ENCODE assay signal across 18 cellular contexts in the genomic region with DNA sequence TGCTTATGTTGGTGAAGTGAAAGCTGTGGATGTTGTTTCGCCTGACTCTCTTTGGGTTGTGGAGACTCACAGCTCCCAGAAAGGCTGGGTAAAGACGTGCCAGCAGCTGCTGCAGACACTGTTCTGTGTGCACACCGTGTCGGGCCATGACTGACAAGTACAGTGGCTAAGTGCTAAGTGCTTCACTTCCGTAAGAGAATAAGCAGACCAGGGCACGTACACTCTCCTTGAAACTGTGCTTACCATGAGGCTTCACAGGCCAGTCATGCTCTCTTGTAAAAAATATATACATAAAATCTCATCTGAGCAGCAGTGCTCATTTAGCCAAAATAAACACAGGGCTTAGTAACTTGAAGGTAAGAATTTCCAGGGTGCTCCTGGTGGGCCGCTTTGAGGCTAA.
DNase-seq lines count a peak whose midpoint lies in the region; ATAC-seq and TF ChIP-seq lines count a peak whose summit lies in the region.
"Had no signal": no experiment of that assay in that cellular context is flagged by ENCODE, and none has a peak within 500 bp of the region (broad histone marks: within the 10 kb centered on the region; RNA-seq: fewer than 3 reads in every experiment).

No MANE protein-coding gene starts in this region.

- no peak overlapping the region for H3K9ac ChIP-seq in SK-N-SH

- H2AFZ ChIP-seq in SK-N-SH (ENCODE audit: low read depth), result no peak overlapping the region

- TF ChIP-seq EP300 in SK-N-SH (IDR thresholded peaks at IDR 0.05; ENCODE audit: borderline replicate concordance in 1 of 2, low read depth in 1 of 2, low read length in 1 of 2), result no peak

- 96% methylated on average over 6 of the region's 7 CpGs for WGBS in SK-N-SH (ENCODE audit: low lambda C conversion rate)
- WGBS in mesodermal cell (ENCODE audit: insufficient coverage in 2 of 2), 2 experiments, result 92 to 98% methylated on average over 6 to 7 of the region's 7 CpGs

- POLR2A ChIA-PET in SK-N-SH (lab: Yijun Ruan, JAX), result no interaction called here

- H3F3A ChIP-seq in SK-N-SH (replicated peaks; ENCODE audit: insufficient read depth), result peaks cover 10% of the 10 kb centered on the region

- peaks cover 13 to 38% of the 10 kb centered on the region in 2 experiments for H3K36me3 ChIP-seq in SK-N-SH (replicated peaks in 1 of 2; ENCODE audit: control insufficient read depth in 1 of 2, insufficient read depth in 2 of 2, low read length in 1 of 2)
- H3K36me3 ChIP-seq in mesodermal cell (ENCODE audit: control insufficient read depth, insufficient read depth, low read length), result peaks cover 49% of the 10 kb centered on the region
- H3K36me3 ChIP-seq in uterus, result no peaks in the 10 kb centered on the region
- H3K36me3 ChIP-seq: ovary had no signal

- no peak for TF ChIP-seq CTCF in SK-N-SH (IDR thresholded peaks at IDR 0.05)
- TF ChIP-seq CTCF in uterus (IDR thresholded peaks at IDR 0.05), result no peak

- H3K79me2 ChIP-seq in SK-N-SH (ENCODE audit: insufficient read depth), result no peaks in the 10 kb centered on the region

- H3K4me1 ChIP-seq in SK-N-SH (ENCODE audit: control insufficient read depth in 1 of 2, insufficient read depth in 2 of 2, low read depth in 1 of 2, low read length in 1 of 2), result peaks cover 22 to 31% of the 10 kb centered on the region in 2 experiments; a peak in 3 of 4 replicates
- H3K4me1 ChIP-seq in mesodermal cell (ENCODE audit: control insufficient read depth, insufficient read depth, low read length, poor library complexity, severe bottlenecking), result peaks cover 46% of the 10 kb centered on the region
- H3K4me1 ChIP-seq in uterus, result peaks cover 0 to 10% of the 10 kb centered on the region in 2 donors

- intact Hi-C loops in uterus (cut with DNase I; ENCODE audit: low total_unique reads), result loop anchor here (10.0 kb wide), 1 partner anchor 116 kb away; no protein-coding TSS in a partner anchor

- no peak for ATAC-seq in SK-N-SH treated with all-trans-retinoic acid at 6 μM for 48 hours
- ATAC-seq: activated naive CD4-positive, alpha-beta T cell treated with anti-CD3 and anti-CD28 coated beads, Interleukin-2, amount 50 U/mL, for 72 hours; K562 had no signal

- CTCF ChIA-PET in SK-N-SH (lab: Yijun Ruan, JAX), result interaction anchor here (0.6 to 1.5 kb wide), 10 partner anchors 8 to 190 kb away, joined by 3 to 13 read pairs (median 4); a partner anchor contains a TSS

- H3K27ac ChIP-seq in SK-N-SH (ENCODE audit: low read depth in 2 of 2, low read length in 1 of 2) (peak overlapping the region in 1 of 2 experiments; percentile 68; a peak in 1 of 4 replicates), epithelial cell of prostate (peak overlapping the region; percentile 62), mesodermal cell (ENCODE audit: low read depth, low read length, severe bottlenecking) (peak overlapping the region; percentile 43), uterus (peak overlapping the region; percentile 66 to 89)
- H3K27ac ChIP-seq: HL-60, ovary, SK-N-MC had no signal

- H3K27me3 ChIP-seq in SK-N-SH (ENCODE audit: insufficient read depth) (no peaks in the 10 kb centered on the region), uterus (no peaks in the 10 kb centered on the region)
- H3K27me3 ChIP-seq: ovary had no signal

- no peaks in the 10 kb centered on the region for H4K20me1 ChIP-seq in SK-N-SH (ENCODE audit: insufficient read depth)

- no peak for TF ChIP-seq POLR2A in uterus (IDR thresholded peaks at IDR 0.05)

- no peak for TF ChIP-seq RAD21 in SK-N-SH (IDR thresholded peaks at IDR 0.05; ENCODE audit: low read length)

- 0 out of 2 replicates have a peak overlapping the region, but pooled peaks have one; percentile 37 for H3K4me2 ChIP-seq in SK-N-SH

- no peaks in the 10 kb centered on the region for H3K9me3 ChIP-seq in SK-N-SH
- H3K9me3 ChIP-seq in mesodermal cell (ENCODE audit: control insufficient read depth, low read length), result no peaks in the 10 kb centered on the region
- no peaks in the 10 kb centered on the region for H3K9me3 ChIP-seq in uterus
- H3K9me3 ChIP-seq: ovary had no signal

- DNase-seq in SK-N-SH (no peak), epithelial cell of prostate (ENCODE audit: low read depth, low spot score) (no peak), uterus (no peak), OCI-M2 (lab: John Stamatoyannopoulos, UW; ENCODE audit: unreplicated experiment) (no peak)
- DNase-seq in activated CD4-positive, alpha-beta T cell treated with anti-CD3 and anti-CD28 coated beads for 48 hours, result no peak
- DNase-seq in stimulated activated CD8-positive, alpha-beta memory T cell treated with anti-CD3 and anti-CD28 coated beads, Interleukin-4, amount 100 ng/mL, for 48 hours, result no peak
- DNase-seq: activated CD4-positive, alpha-beta T cell treated with anti-CD3 and anti-CD28 coated beads, Interleukin-2, amount 50 U/mL, for 4 hours; activated T-cell treated with anti-CD3 and anti-CD28 coated beads, Interleukin-2, amount 50 U/mL, for 1 hour; CD4-positive, alpha-beta memory T cell; glutamatergic neuron; ovary had no signal

- no peak overlapping the region for H3K4me3 ChIP-seq in SK-N-SH (ENCODE audit: low read depth in 2 of 2, low read length in 1 of 2)
- no peak overlapping the region for H3K4me3 ChIP-seq in mesodermal cell (ENCODE audit: extremely low read depth, insufficient read depth, low read length, poor library complexity, severe bottlenecking)
- no peak overlapping the region for H3K4me3 ChIP-seq in uterus
- H3K4me3 ChIP-seq: K562, ovary, SK-N-MC, smooth muscle cell had no signal

- H3K9me2 ChIP-seq in SK-N-SH, result no peaks in the 10 kb centered on the region

TF ChIP-seq in SK-N-SH, 30 proteins besides CTCF, POLR2A, EP300 and RAD21 (continues in another document):
- no peak for TF ChIP-seq RFX5 (IDR thresholded peaks at IDR 0.05; ENCODE audit: low read length)
- TF ChIP-seq, protein P1, sequence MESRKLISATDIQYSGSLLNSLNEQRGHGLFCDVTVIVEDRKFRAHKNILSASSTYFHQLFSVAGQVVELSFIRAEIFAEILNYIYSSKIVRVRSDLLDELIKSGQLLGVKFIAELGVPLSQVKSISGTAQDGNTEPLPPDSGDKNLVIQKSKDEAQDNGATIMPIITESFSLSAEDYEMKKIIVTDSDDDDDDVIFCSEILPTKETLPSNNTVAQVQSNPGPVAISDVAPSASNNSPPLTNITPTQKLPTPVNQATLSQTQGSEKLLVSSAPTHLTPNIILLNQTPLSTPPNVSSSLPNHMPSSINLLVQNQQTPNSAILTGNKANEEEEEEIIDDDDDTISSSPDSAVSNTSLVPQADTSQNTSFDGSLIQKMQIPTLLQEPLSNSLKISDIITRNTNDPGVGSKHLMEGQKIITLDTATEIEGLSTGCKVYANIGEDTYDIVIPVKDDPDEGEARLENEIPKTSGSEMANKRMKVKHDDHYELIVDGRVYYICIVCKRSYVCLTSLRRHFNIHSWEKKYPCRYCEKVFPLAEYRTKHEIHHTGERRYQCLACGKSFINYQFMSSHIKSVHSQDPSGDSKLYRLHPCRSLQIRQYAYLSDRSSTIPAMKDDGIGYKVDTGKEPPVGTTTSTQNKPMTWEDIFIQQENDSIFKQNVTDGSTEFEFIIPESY (IDR thresholded peaks at IDR 0.05; ENCODE audit: borderline replicate concordance, low read depth), result no peak
- no peak for TF ChIP-seq SIN3A (IDR thresholded peaks at IDR 0.05; ENCODE audit: borderline replicate concordance, low read depth, low read length)
- TF ChIP-seq SMC3 (IDR thresholded peaks at IDR 0.05; ENCODE audit: low read depth, low read length), result no peak
- TF ChIP-seq EZH2phosphoT487 (IDR thresholded peaks at IDR 0.05; ENCODE audit: borderline replicate concordance, low read depth), result no peak
- TF ChIP-seq, protein P2, sequence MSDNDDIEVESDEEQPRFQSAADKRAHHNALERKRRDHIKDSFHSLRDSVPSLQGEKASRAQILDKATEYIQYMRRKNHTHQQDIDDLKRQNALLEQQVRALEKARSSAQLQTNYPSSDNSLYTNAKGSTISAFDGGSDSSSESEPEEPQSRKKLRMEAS (IDR thresholded peaks at IDR 0.05; ENCODE audit: low read depth), result no peak
- no peak for TF ChIP-seq FOXJ3 (CRISPR knock-in tag; IDR thresholded peaks at IDR 0.05)
- no peak for TF ChIP-seq POLR2AphosphoS5 (IDR thresholded peaks at IDR 0.05; ENCODE audit: low read depth, low read length)

TF ChIP-seq in SK-N-SH treated with all-trans-retinoic acid at 6 μM for 48 hours, 23 proteins besides CTCF, POLR2A, EP300 and RAD21 (continues in another document):
- TF ChIP-seq BACH2 (CRISPR knock-in tag; IDR thresholded peaks at IDR 0.05; ENCODE audit: borderline replicate concordance), result no peak
- no peak for TF ChIP-seq ZFP3 (CRISPR knock-in tag; IDR thresholded peaks at IDR 0.05)
- TF ChIP-seq ZNF70 (CRISPR knock-in tag; IDR thresholded peaks at IDR 0.05), result no peak
- TF ChIP-seq TOX (CRISPR knock-in tag; IDR thresholded peaks at IDR 0.05; ENCODE audit: borderline replicate concordance), result no peak
- TF ChIP-seq, protein P3, sequence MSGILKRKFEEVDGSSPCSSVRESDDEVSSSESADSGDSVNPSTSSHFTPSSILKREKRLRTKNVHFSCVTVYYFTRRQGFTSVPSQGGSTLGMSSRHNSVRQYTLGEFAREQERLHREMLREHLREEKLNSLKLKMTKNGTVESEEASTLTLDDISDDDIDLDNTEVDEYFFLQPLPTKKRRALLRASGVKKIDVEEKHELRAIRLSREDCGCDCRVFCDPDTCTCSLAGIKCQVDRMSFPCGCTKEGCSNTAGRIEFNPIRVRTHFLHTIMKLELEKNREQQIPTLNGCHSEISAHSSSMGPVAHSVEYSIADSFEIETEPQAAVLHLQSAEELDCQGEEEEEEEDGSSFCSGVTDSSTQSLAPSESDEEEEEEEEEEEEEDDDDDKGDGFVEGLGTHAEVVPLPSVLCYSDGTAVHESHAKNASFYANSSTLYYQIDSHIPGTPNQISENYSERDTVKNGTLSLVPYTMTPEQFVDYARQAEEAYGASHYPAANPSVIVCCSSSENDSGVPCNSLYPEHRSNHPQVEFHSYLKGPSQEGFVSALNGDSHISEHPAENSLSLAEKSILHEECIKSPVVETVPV (CRISPR knock-in tag; IDR thresholded peaks at IDR 0.05), result no peak
- no peak for TF ChIP-seq GLIS3 (CRISPR knock-in tag; IDR thresholded peaks at IDR 0.05)
- no peak for TF ChIP-seq ISL1 (CRISPR knock-in tag; IDR thresholded peaks at IDR 0.05)
- TF ChIP-seq, protein P4, sequence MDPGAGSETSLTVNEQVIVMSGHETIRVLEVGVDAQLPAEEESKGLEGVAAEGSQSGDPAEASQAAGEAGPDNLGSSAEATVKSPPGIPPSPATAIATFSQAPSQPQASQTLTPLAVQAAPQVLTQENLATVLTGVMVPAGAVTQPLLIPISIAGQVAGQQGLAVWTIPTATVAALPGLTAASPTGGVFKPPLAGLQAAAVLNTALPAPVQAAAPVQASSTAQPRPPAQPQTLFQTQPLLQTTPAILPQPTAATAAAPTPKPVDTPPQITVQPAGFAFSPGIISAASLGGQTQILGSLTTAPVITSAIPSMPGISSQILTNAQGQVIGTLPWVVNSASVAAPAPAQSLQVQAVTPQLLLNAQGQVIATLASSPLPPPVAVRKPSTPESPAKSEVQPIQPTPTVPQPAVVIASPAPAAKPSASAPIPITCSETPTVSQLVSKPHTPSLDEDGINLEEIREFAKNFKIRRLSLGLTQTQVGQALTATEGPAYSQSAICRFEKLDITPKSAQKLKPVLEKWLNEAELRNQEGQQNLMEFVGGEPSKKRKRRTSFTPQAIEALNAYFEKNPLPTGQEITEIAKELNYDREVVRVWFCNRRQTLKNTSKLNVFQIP (CRISPR knock-in tag; IDR thresholded peaks at IDR 0.05; ENCODE audit: borderline replicate concordance, low read depth), result no peak
